Comparison of ENCODE assay signal across 1 cellular context in the genomic region with DNA sequence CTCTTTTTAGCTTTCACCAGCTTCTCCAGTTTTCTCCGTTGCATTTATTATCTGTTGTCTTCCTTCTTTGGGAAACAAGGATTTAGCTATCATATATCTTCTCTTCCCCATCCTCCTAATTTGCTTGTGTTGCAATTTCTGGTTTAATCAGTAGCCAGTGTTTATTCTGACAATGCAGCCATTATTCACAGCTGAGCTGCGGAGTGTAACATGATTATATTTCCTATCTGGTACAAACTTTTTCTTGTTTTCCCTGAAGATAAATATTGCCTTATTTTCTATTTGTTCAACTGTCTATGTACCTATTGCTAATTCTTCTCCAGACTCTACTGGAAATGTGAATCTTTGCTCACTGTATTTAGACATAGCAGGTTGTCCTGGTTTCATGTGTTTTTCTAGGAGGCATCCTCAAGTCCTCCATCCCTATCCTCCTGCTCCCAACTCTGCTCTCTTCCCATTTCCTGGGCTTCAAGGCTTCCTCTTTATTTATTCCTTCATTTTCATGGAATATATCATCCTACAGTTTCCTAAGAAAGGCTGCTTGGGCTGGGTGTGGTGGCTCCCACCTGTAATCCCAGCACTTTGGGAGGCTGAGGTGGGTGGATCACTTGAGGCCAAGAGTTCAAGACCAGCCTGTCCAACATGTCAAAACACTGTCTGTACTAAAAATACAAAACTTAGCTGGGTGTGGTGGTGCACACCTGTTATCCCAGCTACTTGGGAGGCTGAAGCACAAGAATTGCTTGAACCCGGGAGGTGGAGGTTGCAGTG.
A peak's percentile ranks its signal among the peaks of the same experiment; 100 is the strongest.
TF ChIP-seq lines count a peak whose summit lies in the region.

No MANE protein-coding gene starts in this region.

TF ChIP-seq in HepG2, 621 proteins besides CTCF, POLR2A, EP300 and RAD21 (continued from another document and continues in another):
- TF ChIP-seq, protein P1, sequence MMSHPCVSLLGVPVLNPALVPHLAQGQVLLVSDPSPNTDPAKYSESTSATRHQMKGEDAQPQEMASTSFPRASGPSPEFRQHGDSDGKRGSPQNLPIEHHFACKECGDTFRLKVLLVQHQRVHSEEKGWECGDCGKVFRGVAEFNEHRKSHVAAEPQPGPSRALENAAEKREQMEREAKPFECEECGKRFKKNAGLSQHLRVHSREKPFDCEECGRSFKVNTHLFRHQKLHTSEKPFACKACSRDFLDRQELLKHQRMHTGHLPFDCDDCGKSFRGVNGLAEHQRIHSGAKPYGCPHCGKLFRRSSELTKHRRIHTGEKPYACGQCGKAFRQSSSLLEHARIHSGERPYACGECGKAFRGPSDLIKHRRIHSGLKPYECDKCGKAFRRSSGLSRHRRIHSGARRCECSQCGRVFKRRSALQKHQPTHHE (CRISPR knock-in tag; IDR thresholded peaks at IDR 0.05; ENCODE audit: borderline replicate concordance) = no peak
- TF ChIP-seq ATF7 (IDR thresholded peaks at IDR 0.05) (no peak), ATF7 (CRISPR knock-in tag; IDR thresholded peaks at IDR 0.05) (no peak), ZNF44 (CRISPR knock-in tag; IDR thresholded peaks at IDR 0.05) (no peak), SKI (IDR thresholded peaks at IDR 0.05; ENCODE audit: partially characterized antibody) (peak; percentile 92), ZNF329 (CRISPR knock-in tag; IDR thresholded peaks at IDR 0.05; ENCODE audit: low read depth) (no peak), ZNF251 (CRISPR knock-in tag; IDR thresholded peaks at IDR 0.05) (no peak), ZNF768 (CRISPR knock-in tag; IDR thresholded peaks at IDR 0.05) (no peak), ZNF878 (CRISPR knock-in tag; IDR thresholded peaks at IDR 0.05) (peak; percentile 70; the same call in 1 of the 2 replicates), ZNF354B (CRISPR knock-in tag; IDR thresholded peaks at IDR 0.05) (no peak), POLR2AphosphoS2 (IDR thresholded peaks at IDR 0.05; ENCODE audit: low read depth, low read length) (no peak), TBL1XR1 (IDR thresholded peaks at IDR 0.05; ENCODE audit: borderline replicate concordance, low read length, partially characterized antibody) (no peak), HNRNPH1 (optimal IDR thresholded peaks at IDR 0.05; ENCODE audit: low read depth, low read length) (no peak), ZNF567 (CRISPR knock-in tag; IDR thresholded peaks at IDR 0.05; ENCODE audit: borderline replicate concordance) (no peak), NCOA2 (CRISPR knock-in tag; IDR thresholded peaks at IDR 0.05) (peak; percentile 92), ARNT (IDR thresholded peaks at IDR 0.05) (no peak), FOXM1 (CRISPR knock-in tag; IDR thresholded peaks at IDR 0.05) (no peak), HDAC6 (IDR thresholded peaks at IDR 0.05; ENCODE audit: low read depth, low read length) (no peak), SCMH1 (CRISPR knock-in tag; IDR thresholded peaks at IDR 0.05; ENCODE audit: borderline replicate concordance) (no peak), TAF15 (IDR thresholded peaks at IDR 0.05; ENCODE audit: low read depth, low read length, poor library complexity, severe bottlenecking) (no peak), JUN (CRISPR knock-in tag; IDR thresholded peaks at IDR 0.05) (0 out of 2 replicates have a peak, but pooled peaks have one; percentile 14), SIX4 (CRISPR knock-in tag; IDR thresholded peaks at IDR 0.05) (peak; percentile 94), ZNF383 (CRISPR knock-in tag; IDR thresholded peaks at IDR 0.05; ENCODE audit: borderline replicate concordance) (no peak), ZNF788 (CRISPR knock-in tag; IDR thresholded peaks at IDR 0.05; ENCODE audit: borderline replicate concordance) (no peak), ZNF333 (CRISPR knock-in tag; IDR thresholded peaks at IDR 0.05; ENCODE audit: borderline replicate concordance) (no peak)
- TF ChIP-seq, protein P2, sequence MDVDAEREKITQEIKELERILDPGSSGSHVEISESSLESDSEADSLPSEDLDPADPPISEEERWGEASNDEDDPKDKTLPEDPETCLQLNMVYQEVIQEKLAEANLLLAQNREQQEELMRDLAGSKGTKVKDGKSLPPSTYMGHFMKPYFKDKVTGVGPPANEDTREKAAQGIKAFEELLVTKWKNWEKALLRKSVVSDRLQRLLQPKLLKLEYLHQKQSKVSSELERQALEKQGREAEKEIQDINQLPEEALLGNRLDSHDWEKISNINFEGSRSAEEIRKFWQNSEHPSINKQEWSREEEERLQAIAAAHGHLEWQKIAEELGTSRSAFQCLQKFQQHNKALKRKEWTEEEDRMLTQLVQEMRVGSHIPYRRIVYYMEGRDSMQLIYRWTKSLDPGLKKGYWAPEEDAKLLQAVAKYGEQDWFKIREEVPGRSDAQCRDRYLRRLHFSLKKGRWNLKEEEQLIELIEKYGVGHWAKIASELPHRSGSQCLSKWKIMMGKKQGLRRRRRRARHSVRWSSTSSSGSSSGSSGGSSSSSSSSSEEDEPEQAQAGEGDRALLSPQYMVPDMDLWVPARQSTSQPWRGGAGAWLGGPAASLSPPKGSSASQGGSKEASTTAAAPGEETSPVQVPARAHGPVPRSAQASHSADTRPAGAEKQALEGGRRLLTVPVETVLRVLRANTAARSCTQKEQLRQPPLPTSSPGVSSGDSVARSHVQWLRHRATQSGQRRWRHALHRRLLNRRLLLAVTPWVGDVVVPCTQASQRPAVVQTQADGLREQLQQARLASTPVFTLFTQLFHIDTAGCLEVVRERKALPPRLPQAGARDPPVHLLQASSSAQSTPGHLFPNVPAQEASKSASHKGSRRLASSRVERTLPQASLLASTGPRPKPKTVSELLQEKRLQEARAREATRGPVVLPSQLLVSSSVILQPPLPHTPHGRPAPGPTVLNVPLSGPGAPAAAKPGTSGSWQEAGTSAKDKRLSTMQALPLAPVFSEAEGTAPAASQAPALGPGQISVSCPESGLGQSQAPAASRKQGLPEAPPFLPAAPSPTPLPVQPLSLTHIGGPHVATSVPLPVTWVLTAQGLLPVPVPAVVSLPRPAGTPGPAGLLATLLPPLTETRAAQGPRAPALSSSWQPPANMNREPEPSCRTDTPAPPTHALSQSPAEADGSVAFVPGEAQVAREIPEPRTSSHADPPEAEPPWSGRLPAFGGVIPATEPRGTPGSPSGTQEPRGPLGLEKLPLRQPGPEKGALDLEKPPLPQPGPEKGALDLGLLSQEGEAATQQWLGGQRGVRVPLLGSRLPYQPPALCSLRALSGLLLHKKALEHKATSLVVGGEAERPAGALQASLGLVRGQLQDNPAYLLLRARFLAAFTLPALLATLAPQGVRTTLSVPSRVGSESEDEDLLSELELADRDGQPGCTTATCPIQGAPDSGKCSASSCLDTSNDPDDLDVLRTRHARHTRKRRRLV (CRISPR knock-in tag; IDR thresholded peaks at IDR 0.05) = no peak; the same call in 1 of the 2 replicates
- TF ChIP-seq, protein P3, sequence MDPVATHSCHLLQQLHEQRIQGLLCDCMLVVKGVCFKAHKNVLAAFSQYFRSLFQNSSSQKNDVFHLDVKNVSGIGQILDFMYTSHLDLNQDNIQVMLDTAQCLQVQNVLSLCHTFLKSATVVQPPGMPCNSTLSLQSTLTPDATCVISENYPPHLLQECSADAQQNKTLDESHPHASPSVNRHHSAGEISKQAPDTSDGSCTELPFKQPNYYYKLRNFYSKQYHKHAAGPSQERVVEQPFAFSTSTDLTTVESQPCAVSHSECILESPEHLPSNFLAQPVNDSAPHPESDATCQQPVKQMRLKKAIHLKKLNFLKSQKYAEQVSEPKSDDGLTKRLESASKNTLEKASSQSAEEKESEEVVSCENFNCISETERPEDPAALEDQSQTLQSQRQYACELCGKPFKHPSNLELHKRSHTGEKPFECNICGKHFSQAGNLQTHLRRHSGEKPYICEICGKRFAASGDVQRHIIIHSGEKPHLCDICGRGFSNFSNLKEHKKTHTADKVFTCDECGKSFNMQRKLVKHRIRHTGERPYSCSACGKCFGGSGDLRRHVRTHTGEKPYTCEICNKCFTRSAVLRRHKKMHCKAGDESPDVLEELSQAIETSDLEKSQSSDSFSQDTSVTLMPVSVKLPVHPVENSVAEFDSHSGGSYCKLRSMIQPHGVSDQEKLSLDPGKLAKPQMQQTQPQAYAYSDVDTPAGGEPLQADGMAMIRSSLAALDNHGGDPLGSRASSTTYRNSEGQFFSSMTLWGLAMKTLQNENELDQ (CRISPR knock-in tag; IDR thresholded peaks at IDR 0.05; ENCODE audit: borderline replicate concordance) = no peak
- TF ChIP-seq, protein P4, sequence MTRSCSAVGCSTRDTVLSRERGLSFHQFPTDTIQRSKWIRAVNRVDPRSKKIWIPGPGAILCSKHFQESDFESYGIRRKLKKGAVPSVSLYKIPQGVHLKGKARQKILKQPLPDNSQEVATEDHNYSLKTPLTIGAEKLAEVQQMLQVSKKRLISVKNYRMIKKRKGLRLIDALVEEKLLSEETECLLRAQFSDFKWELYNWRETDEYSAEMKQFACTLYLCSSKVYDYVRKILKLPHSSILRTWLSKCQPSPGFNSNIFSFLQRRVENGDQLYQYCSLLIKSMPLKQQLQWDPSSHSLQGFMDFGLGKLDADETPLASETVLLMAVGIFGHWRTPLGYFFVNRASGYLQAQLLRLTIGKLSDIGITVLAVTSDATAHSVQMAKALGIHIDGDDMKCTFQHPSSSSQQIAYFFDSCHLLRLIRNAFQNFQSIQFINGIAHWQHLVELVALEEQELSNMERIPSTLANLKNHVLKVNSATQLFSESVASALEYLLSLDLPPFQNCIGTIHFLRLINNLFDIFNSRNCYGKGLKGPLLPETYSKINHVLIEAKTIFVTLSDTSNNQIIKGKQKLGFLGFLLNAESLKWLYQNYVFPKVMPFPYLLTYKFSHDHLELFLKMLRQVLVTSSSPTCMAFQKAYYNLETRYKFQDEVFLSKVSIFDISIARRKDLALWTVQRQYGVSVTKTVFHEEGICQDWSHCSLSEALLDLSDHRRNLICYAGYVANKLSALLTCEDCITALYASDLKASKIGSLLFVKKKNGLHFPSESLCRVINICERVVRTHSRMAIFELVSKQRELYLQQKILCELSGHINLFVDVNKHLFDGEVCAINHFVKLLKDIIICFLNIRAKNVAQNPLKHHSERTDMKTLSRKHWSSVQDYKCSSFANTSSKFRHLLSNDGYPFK (CRISPR knock-in tag; IDR thresholded peaks at IDR 0.05; ENCODE audit: borderline replicate concordance) = no peak
- TF ChIP-seq, protein P5, sequence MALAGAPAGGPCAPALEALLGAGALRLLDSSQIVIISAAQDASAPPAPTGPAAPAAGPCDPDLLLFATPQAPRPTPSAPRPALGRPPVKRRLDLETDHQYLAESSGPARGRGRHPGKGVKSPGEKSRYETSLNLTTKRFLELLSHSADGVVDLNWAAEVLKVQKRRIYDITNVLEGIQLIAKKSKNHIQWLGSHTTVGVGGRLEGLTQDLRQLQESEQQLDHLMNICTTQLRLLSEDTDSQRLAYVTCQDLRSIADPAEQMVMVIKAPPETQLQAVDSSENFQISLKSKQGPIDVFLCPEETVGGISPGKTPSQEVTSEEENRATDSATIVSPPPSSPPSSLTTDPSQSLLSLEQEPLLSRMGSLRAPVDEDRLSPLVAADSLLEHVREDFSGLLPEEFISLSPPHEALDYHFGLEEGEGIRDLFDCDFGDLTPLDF (CRISPR knock-in tag; IDR thresholded peaks at IDR 0.05) = no peak
- TF ChIP-seq, protein P6, sequence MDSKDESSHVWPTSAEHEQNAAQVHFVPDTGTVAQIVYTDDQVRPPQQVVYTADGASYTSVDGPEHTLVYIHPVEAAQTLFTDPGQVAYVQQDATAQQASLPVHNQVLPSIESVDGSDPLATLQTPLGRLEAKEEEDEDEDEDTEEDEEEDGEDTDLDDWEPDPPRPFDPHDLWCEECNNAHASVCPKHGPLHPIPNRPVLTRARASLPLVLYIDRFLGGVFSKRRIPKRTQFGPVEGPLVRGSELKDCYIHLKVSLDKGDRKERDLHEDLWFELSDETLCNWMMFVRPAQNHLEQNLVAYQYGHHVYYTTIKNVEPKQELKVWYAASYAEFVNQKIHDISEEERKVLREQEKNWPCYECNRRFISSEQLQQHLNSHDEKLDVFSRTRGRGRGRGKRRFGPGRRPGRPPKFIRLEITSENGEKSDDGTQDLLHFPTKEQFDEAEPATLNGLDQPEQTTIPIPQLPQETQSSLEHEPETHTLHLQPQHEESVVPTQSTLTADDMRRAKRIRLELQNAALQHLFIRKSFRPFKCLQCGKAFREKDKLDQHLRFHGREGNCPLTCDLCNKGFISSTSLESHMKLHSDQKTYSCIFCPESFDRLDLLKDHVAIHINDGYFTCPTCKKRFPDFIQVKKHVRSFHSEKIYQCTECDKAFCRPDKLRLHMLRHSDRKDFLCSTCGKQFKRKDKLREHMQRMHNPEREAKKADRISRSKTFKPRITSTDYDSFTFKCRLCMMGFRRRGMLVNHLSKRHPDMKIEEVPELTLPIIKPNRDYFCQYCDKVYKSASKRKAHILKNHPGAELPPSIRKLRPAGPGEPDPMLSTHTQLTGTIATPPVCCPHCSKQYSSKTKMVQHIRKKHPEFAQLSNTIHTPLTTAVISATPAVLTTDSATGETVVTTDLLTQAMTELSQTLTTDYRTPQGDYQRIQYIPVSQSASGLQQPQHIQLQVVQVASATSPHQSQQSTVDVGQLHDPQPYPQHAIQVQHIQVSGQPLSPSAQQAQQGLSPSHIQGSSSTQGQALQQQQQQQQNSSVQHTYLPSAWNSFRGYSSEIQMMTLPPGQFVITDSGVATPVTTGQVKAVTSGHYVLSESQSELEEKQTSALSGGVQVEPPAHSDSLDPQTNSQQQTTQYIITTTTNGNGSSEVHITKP (CRISPR knock-in tag; IDR thresholded peaks at IDR 0.05; ENCODE audit: low read depth) = 0 out of 2 replicates have a peak, but pooled peaks have one; percentile 18
- TF ChIP-seq, protein P7, sequence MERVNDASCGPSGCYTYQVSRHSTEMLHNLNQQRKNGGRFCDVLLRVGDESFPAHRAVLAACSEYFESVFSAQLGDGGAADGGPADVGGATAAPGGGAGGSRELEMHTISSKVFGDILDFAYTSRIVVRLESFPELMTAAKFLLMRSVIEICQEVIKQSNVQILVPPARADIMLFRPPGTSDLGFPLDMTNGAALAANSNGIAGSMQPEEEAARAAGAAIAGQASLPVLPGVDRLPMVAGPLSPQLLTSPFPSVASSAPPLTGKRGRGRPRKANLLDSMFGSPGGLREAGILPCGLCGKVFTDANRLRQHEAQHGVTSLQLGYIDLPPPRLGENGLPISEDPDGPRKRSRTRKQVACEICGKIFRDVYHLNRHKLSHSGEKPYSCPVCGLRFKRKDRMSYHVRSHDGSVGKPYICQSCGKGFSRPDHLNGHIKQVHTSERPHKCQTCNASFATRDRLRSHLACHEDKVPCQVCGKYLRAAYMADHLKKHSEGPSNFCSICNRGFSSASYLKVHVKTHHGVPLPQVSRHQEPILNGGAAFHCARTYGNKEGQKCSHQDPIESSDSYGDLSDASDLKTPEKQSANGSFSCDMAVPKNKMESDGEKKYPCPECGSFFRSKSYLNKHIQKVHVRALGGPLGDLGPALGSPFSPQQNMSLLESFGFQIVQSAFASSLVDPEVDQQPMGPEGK (CRISPR knock-in tag; IDR thresholded peaks at IDR 0.05) = peak; percentile 47; the same call in 1 of the 2 replicates
- TF ChIP-seq, protein P8, sequence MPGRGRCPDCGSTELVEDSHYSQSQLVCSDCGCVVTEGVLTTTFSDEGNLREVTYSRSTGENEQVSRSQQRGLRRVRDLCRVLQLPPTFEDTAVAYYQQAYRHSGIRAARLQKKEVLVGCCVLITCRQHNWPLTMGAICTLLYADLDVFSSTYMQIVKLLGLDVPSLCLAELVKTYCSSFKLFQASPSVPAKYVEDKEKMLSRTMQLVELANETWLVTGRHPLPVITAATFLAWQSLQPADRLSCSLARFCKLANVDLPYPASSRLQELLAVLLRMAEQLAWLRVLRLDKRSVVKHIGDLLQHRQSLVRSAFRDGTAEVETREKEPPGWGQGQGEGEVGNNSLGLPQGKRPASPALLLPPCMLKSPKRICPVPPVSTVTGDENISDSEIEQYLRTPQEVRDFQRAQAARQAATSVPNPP (CRISPR knock-in tag; IDR thresholded peaks at IDR 0.05) = no peak
